ENCODE assay signal across 21 cellular contexts in the genomic region with DNA sequence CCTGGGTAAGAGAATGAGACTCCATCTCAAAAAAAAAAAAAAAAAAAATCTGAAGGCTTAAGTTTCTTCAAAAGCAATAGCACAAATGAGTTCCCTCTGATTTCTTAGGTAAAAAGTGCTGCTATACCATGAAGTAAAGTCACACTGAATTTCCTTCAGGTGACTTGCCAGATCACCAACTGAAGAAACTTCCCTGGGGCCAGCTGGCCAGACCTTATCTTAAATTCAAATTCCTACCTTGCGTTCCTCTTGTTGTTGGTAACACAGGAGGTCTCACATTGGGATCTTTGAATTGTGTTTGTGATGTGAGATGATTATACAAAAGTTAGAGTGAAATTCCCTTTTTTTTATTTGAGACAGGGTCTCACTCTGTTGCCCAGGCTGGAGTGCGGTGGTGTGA. TPM values are rescaled to one million over a fixed set of nuclear protein-coding genes. Genes with fewer than 3 reads are reported as not detected.
DNase-seq lines count a peak whose midpoint lies in the region; ATAC-seq, FAIRE-seq and TF ChIP-seq lines count a peak whose summit lies in the region.
"Had no signal": no experiment of that assay in that cellular context is flagged by ENCODE, and none has a peak within 500 bp of the region (broad histone marks: within the 10 kb centered on the region; RNA-seq: fewer than 3 reads in every experiment).

No MANE protein-coding gene starts in this region.

- H4K91ac ChIP-seq in mesenchymal stem cell (ENCODE audit: low read length): no peak overlapping the region

- peak overlapping the region in 9 of 11 experiments; percentile 64 to 87 (median 80); a peak in 17 of 22 replicates for H3K27ac ChIP-seq in BLaER1 treated with 17β-estradiol and CSF1 and Interleukin-3, amounts not matched to agents 10 nM and 100 nM
- peak overlapping the region in 3 of 4 donors; percentile 76 to 92 (median 87) for H3K27ac ChIP-seq in Peyer's patch
- H3K27ac ChIP-seq in esophagus squamous epithelium: peak overlapping the region; percentile 43 to 72 (median 68)
- peak overlapping the region; percentile 87 to 95 for H3K27ac ChIP-seq in small intestine (ENCODE audit: low read depth in 1 of 2, low read length in 1 of 2)
- no peak overlapping the region for H3K27ac ChIP-seq in mesenchymal stem cell (ENCODE audit: low read length, poor library complexity, severe bottlenecking)
- H3K27ac ChIP-seq: PC-9, SJSA1 had no signal

- no peak overlapping the region for H3K4me3 ChIP-seq in BLaER1 treated with 17β-estradiol and CSF1 and Interleukin-3, amounts not matched to agents 10 nM and 100 nM
- H3K4me3 ChIP-seq in Peyer's patch (no peak overlapping the region), esophagus squamous epithelium (no peak overlapping the region), small intestine (ENCODE audit: low read depth in 1 of 2, low read length in 2 of 2) (no peak overlapping the region), H7 (ENCODE audit: insufficient read depth, low read depth, low read length) (no peak overlapping the region), mesenchymal stem cell (ENCODE audit: insufficient read depth in 1 of 2, low read depth in 1 of 2, low read length in 2 of 2) (no peak overlapping the region)
- H3K4me3 ChIP-seq: MG63, PC-9, SJSA1 had no signal

- TF ChIP-seq POLR2A in Peyer's patch (IDR thresholded peaks at IDR 0.05) (no peak), esophagus squamous epithelium (IDR thresholded peaks at IDR 0.05) (no peak)

- H2BK120ac ChIP-seq in mesenchymal stem cell (ENCODE audit: low read depth, low read length): no peak overlapping the region

- no peak overlapping the region for H2AFZ ChIP-seq in mesenchymal stem cell (ENCODE audit: low read depth, low read length)
- H2AFZ ChIP-seq: PC-9 had no signal

- peaks cover 6% of the 10 kb centered on the region for H3K79me1 ChIP-seq in mesenchymal stem cell (replicated peaks; ENCODE audit: low read length, poor library complexity, severe bottlenecking)

- no peaks in the 10 kb centered on the region for H3K9me3 ChIP-seq in BLaER1 treated with 17β-estradiol and CSF1 and Interleukin-3, amounts not matched to agents 10 nM and 100 nM (replicated peaks in 1 of 11)
- H3K9me3 ChIP-seq in Peyer's patch: no peaks in the 10 kb centered on the region
- no peaks in the 10 kb centered on the region for H3K9me3 ChIP-seq in esophagus squamous epithelium
- no peaks in the 10 kb centered on the region for H3K9me3 ChIP-seq in small intestine (ENCODE audit: control insufficient read depth, low read depth)
- H3K9me3 ChIP-seq in mesenchymal stem cell (ENCODE audit: control insufficient read depth, low read length): no peaks in the 10 kb centered on the region
- H3K9me3 ChIP-seq: MG63, SJSA1 had no signal

- no peak overlapping the region for H3K18ac ChIP-seq in mesenchymal stem cell (ENCODE audit: low read depth in 1 of 2, low read length in 2 of 2)

- no peak overlapping the region for H3K4ac ChIP-seq in mesenchymal stem cell (ENCODE audit: low read depth in 1 of 2, low read length in 2 of 2)

- no peak for FAIRE-seq in small intestine (lab: Jason Lieb, UNC)
- FAIRE-seq: H1 had no signal

- H2BK15ac ChIP-seq in mesenchymal stem cell (ENCODE audit: low read depth, poor library complexity, severe bottlenecking): no peak overlapping the region

- H4K8ac ChIP-seq in mesenchymal stem cell (ENCODE audit: low read length): no peak overlapping the region

- no peaks in the 10 kb centered on the region for H3K36me3 ChIP-seq in BLaER1 treated with 17β-estradiol and CSF1 and Interleukin-3, amounts not matched to agents 10 nM and 100 nM
- peaks cover 0 to 37% (median 0%) of the 10 kb centered on the region in 3 donors for H3K36me3 ChIP-seq in Peyer's patch
- H3K36me3 ChIP-seq in esophagus squamous epithelium: peaks cover 0 to 62% (median 13%) of the 10 kb centered on the region in 3 donors
- peaks cover 4 to 18% of the 10 kb centered on the region in 2 donors for H3K36me3 ChIP-seq in small intestine (ENCODE audit: control insufficient read depth in 2 of 2, insufficient read depth in 2 of 2, low read length in 2 of 2)
- H3K36me3 ChIP-seq in H7 (replicated peaks; ENCODE audit: control insufficient read depth, insufficient read depth, low read length): peaks cover 34% of the 10 kb centered on the region
- H3K36me3 ChIP-seq in mesenchymal stem cell (ENCODE audit: control insufficient read depth in 1 of 2, insufficient read depth in 2 of 2, low read depth in 1 of 2, low read length in 2 of 2): peaks cover 0 to 52% of the 10 kb centered on the region in 2 experiments
- H3K36me3 ChIP-seq: MG63, SJSA1 had no signal

- H3K4me2 ChIP-seq in BLaER1 treated with 17β-estradiol and CSF1 and Interleukin-3, amounts not matched to agents 10 nM and 100 nM: peak overlapping the region; percentile 62 to 86 (median 72); a peak in 20 of 22 replicates
- no peak overlapping the region for H3K4me2 ChIP-seq in mesenchymal stem cell (ENCODE audit: low read length, poor library complexity, severe bottlenecking)
- H3K4me2 ChIP-seq: PC-9 had no signal

- H2BK5ac ChIP-seq in mesenchymal stem cell (ENCODE audit: low read depth, low read length, poor library complexity, severe bottlenecking): no peak overlapping the region

- no peak for ATAC-seq in left cardiac atrium

- TF ChIP-seq CTCF in Peyer's patch (IDR thresholded peaks at IDR 0.05): no peak
- TF ChIP-seq CTCF in esophagus squamous epithelium (IDR thresholded peaks at IDR 0.05): no peak

- 83 to 100% methylated on average over 2 of the region's 2 CpGs for WGBS in esophagus squamous epithelium, 2 donors
- 72 to 90% (median 79%) methylated on average over 2 of the region's 2 CpGs for WGBS in small intestine, 3 donors
- WGBS in mesenchymal stem cell: 95% methylated on average over 2 of the region's 2 CpGs

- no peak overlapping the region for H3K23ac ChIP-seq in mesenchymal stem cell (ENCODE audit: low read length in 2 of 2)

- no peak overlapping the region for H2BK12ac ChIP-seq in mesenchymal stem cell (ENCODE audit: low read length in 2 of 2)

- H3K4me1 ChIP-seq in BLaER1 treated with 17β-estradiol and CSF1 and Interleukin-3, amounts not matched to agents 10 nM and 100 nM: peaks cover 55 to 90% (median 73%) of the 10 kb centered on the region in 10 experiments
- H3K4me1 ChIP-seq in Peyer's patch: peaks cover 0 to 81% (median 6%) of the 10 kb centered on the region in 4 donors
- H3K4me1 ChIP-seq in esophagus squamous epithelium: peaks cover 19 to 91% (median 36%) of the 10 kb centered on the region in 3 donors
- H3K4me1 ChIP-seq in small intestine (ENCODE audit: control insufficient read depth in 2 of 2, insufficient read depth in 1 of 2, low read depth in 1 of 2, low read length in 1 of 2): peaks cover 8 to 13% of the 10 kb centered on the region in 2 donors
- peaks cover 6% of the 10 kb centered on the region for H3K4me1 ChIP-seq in mesenchymal stem cell (ENCODE audit: control insufficient read depth, insufficient read depth, low read depth, low read length)

- H3K9ac ChIP-seq in BLaER1 treated with 17β-estradiol and CSF1 and Interleukin-3, amounts not matched to agents 10 nM and 100 nM: peak overlapping the region in 9 of 11 experiments; percentile 41 to 74 (median 65); a peak in 9 of 22 replicates
- no peak overlapping the region for H3K9ac ChIP-seq in mesenchymal stem cell (ENCODE audit: low read length)

- DNase-seq in Peyer's patch: no peak
- DNase-seq in esophagus squamous epithelium (lab: John Stamatoyannopoulos, UW): no peak
- DNase-seq in small intestine: no peak
- no peak for DNase-seq in left cardiac atrium
- no peak for DNase-seq in H7
- no peak for DNase-seq in NCI-H345 (lab: John Stamatoyannopoulos, UW)
- no peak for DNase-seq in mesenchymal stem cell
- DNase-seq: 8988T, EL, MG63, NCI-H1417, NCI-H1694 treated with DMSO at 0.1 percent for 48 hours, NCI-H2081 treated with DMSO at 0.1 percent for 48 hours, NCI-H69 had no signal

- H3K27me3 ChIP-seq in BLaER1 treated with 17β-estradiol and CSF1 and Interleukin-3, amounts not matched to agents 10 nM and 100 nM: no peaks in the 10 kb centered on the region
- no peaks in the 10 kb centered on the region for H3K27me3 ChIP-seq in Peyer's patch
- H3K27me3 ChIP-seq in esophagus squamous epithelium: no peaks in the 10 kb centered on the region
- no peaks in the 10 kb centered on the region for H3K27me3 ChIP-seq in small intestine (ENCODE audit: control insufficient read depth in 2 of 2, insufficient read depth in 2 of 2, low read length in 2 of 2)
- H3K27me3 ChIP-seq in H7 (ENCODE audit: control insufficient read depth, insufficient read depth, low read length): no peaks in the 10 kb centered on the region
- peaks cover 0 to 39% of the 10 kb centered on the region in 2 experiments for H3K27me3 ChIP-seq in mesenchymal stem cell (ENCODE audit: control insufficient read depth in 1 of 2, insufficient read depth in 1 of 2, low read length in 2 of 2)
- H3K27me3 ChIP-seq: MG63, SJSA1 had no signal

- no peaks in the 10 kb centered on the region for H4K20me1 ChIP-seq in BLaER1 treated with 17β-estradiol and CSF1 and Interleukin-3, amounts not matched to agents 10 nM and 100 nM

- H3K14ac ChIP-seq in mesenchymal stem cell (ENCODE audit: low read length in 2 of 2): no peak overlapping the region

- no peak overlapping the region for H2AK5ac ChIP-seq in mesenchymal stem cell (ENCODE audit: low read length, severe bottlenecking)

- intact Hi-C loops in esophagus squamous epithelium (cut with DNase I) (no loop called here), left cardiac atrium (cut with DNase I) (no loop called here)

RNA-seq across cellular contexts. Expression of gene INAVA, which starts 11.8 kb away (rescaled TPM):
- total RNA-seq in Peyer's patch (100 to 1,000 TPM in 3 of 4 donors, 10 to 100 TPM in 1; 33.8 to 492 (median 332) TPM), esophagus squamous epithelium (100 to 1,000 TPM in 1 of 4 donors, 10 to 100 TPM in 3; 45.6 to 102 (median 58.4) TPM), left cardiac atrium (under 1 TPM in 1 of 2 donors, not detected in 1; 0.29 TPM)
- polyA plus RNA-seq in small intestine: 100 to 1,000 TPM in 2 of 3 donors, 10 to 100 TPM in 1; 58.7 to 192 (median 165) TPM
- 44.5 and 53.8 TPM in 2 replicates for total RNA-seq in H7 (2014; rRNA removed; shearing (Covaris generic))
- 0.64 TPM for polyA plus RNA-seq in mesenchymal stem cell (2013, experiment 1 of 2)
- 0.45 TPM for polyA plus RNA-seq in mesenchymal stem cell (2013, experiment 2 of 2)
- polyA plus RNA-seq: CD14-positive monocyte had no signal

RNA-seq across cellular contexts. Expression of gene GPR25, which starts 33.7 kb away (rescaled TPM):
- total RNA-seq in Peyer's patch (not detected), esophagus squamous epithelium (1 to 10 TPM in 1 of 4 donors, not detected in 3; 1.3 TPM), left cardiac atrium (not detected)
- under 1 TPM in 1 of 3 donors, not detected in 2; 0.07 TPM for polyA plus RNA-seq in small intestine
- total RNA-seq in H7 (2014; rRNA removed; shearing (Covaris generic)): not detected in 2 replicates
- polyA plus RNA-seq in mesenchymal stem cell (2013, experiment 1 of 2): not detected
- polyA plus RNA-seq in mesenchymal stem cell (2013, experiment 2 of 2): not detected
- total RNA-seq: H1, NCI-H460, PC-9, SJSA1 had no signal
- polyA plus RNA-seq: AG04450, H1 had no signal

Comparison
In these comparisons a context has a peak if more than half of its experiments do, and no peak if none do; other contexts are left out.
1. RNA of gene INAVA, which starts 11.8 kb away (total RNA-seq): 33.8 to 492 TPM in Peyer's patch, 45.6 to 102 TPM in esophagus squamous epithelium and 44.5 to 53.8 TPM in H7; 0.29 TPM in left cardiac atrium; every median in the first group is over 10 times any median in the second.